In the genomic region with DNA sequence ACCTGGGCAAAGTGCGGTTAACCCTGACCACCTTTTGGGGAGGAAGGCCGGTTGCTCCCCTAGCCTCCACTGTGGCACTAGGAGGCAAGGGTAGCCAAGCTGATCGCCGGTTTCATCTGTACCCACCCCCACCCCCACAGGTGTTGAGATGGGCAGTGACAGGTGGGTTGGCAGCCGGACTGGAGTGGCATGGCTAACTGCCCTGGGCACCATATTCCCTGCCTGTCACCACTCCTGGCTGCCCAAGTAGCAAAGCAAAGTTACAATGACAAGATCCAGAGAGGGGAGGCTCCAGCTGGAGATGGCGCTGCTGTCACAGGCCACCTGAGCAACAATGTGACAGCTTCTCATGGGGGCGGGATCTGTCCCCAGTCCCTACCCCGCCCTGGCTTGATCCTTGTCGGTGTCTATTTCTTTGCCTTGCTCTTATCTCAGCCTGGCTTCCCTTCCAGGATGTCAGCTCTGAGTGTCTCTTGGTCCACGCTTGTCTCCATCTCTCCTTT, we compare ENCODE assay signal across 15 cellular contexts. TPM values are rescaled to one million over a fixed set of nuclear protein-coding genes. Genes with fewer than 3 reads are reported as not detected.
A peak's percentile ranks its signal among the peaks of the same experiment; 100 is the strongest.
DNase-seq lines count a peak whose midpoint lies in the region; ATAC-seq, FAIRE-seq and TF ChIP-seq lines count a peak whose summit lies in the region.
"Had no signal": no experiment of that assay in that cellular context is flagged by ENCODE, and none has a peak within 500 bp of the region (broad histone marks: within the 10 kb centered on the region; RNA-seq: fewer than 3 reads in every experiment).

No MANE protein-coding gene starts in this region.

- H3K4me3 Mint-ChIP-seq in GM23338, result peak overlapping the region; percentile 65
- peak overlapping the region; percentile 50 for H3K4me3 Mint-ChIP-seq in endodermal cell
- no peak overlapping the region for H3K4me3 Mint-ChIP-seq in activated CD4-positive, alpha-beta T cell treated with anti-CD3 and anti-CD28 coated beads for 36 hours
- H3K4me3 Mint-ChIP-seq: activated CD4-positive, alpha-beta memory T cell treated with anti-CD3 and anti-CD28 coated beads, Interleukin-2, amount 10 ng/mL, durations not matched to agents 7 days and 5 days had no signal

- WGBS in endodermal cell (ENCODE audit: insufficient coverage in 1 of 2, insufficient read length in 1 of 2), 2 experiments, result 67 to 73% methylated on average over 4 to 10 of the region's 10 CpGs
- WGBS in pancreas, 2 donors, result 51 to 62% methylated on average over 10 of the region's 10 CpGs
- WGBS in transverse colon (ENCODE audit: low coverage in 1 of 2), 2 donors, result 72 to 100% methylated on average over 1 to 10 of the region's 10 CpGs

- no peaks in the 10 kb centered on the region; the same call in 2 of the 3 replicates for H3K36me3 Mint-ChIP-seq in GM23338 (ENCODE audit: low read depth)
- H3K36me3 Mint-ChIP-seq in endodermal cell (ENCODE audit: low read depth), result no peaks in the 10 kb centered on the region
- H3K36me3 Mint-ChIP-seq in activated CD4-positive, alpha-beta T cell treated with anti-CD3 and anti-CD28 coated beads for 36 hours (ENCODE audit: low read depth), result no peaks in the 10 kb centered on the region

- FAIRE-seq in pancreas (lab: Jason Lieb, UNC), result no peak

- POLR2A ChIA-PET in activated CD4-positive, alpha-beta T cell treated with anti-CD3 and anti-CD28 coated beads for 36 hours (lab: Charles Lee), result interaction anchor here (0.6 kb wide), 1 partner anchor 34 kb away, joined by 4 read pairs; no protein-coding TSS in a partner anchor

- peak overlapping the region in 10 of 11 experiments; percentile 84 to 99 (median 96); a peak in 13 of 22 replicates for H3K4me2 ChIP-seq in BLaER1 treated with 17β-estradiol and CSF1 and Interleukin-3, amounts not matched to agents 10 nM and 100 nM
- H3K4me2 ChIP-seq in GM23338, result peak overlapping the region; percentile 92

- no peak for ATAC-seq in GM23338
- no peak for ATAC-seq in pancreas
- ATAC-seq in HG02970 (IDR thresholded peaks at IDR 0.05; ENCODE audit: low FRiP score, unreplicated experiment), result no peak
- ATAC-seq in activated CD4-positive, alpha-beta T cell treated with anti-CD3 and anti-CD28 coated beads for 36 hours, result no peak
- ATAC-seq: gastroesophageal sphincter had no signal

- H3F3A ChIP-seq in GM23338 (replicated peaks; ENCODE audit: low read depth), result no peaks in the 10 kb centered on the region

- peaks cover 4% of the 10 kb centered on the region; the same call in 2 of the 3 replicates for H3K9me3 Mint-ChIP-seq in GM23338
- no peaks in the 10 kb centered on the region for H3K9me3 Mint-ChIP-seq in endodermal cell
- H3K9me3 Mint-ChIP-seq in activated CD4-positive, alpha-beta T cell treated with anti-CD3 and anti-CD28 coated beads for 36 hours (ENCODE audit: low read depth), result no peaks in the 10 kb centered on the region
- H3K9me3 Mint-ChIP-seq: activated CD4-positive, alpha-beta memory T cell treated with anti-CD3 and anti-CD28 coated beads, Interleukin-2, amount 10 ng/mL, durations not matched to agents 7 days and 5 days had no signal

- H3K4me1 ChIP-seq in BLaER1 treated with 17β-estradiol and CSF1 and Interleukin-3, amounts not matched to agents 10 nM and 100 nM, result peaks cover 8 to 26% (median 18%) of the 10 kb centered on the region in 10 experiments; a peak in 16 of 20 replicates
- H3K4me1 ChIP-seq in GM23338 (ENCODE audit: insufficient read depth), result no peaks in the 10 kb centered on the region
- H3K4me1 ChIP-seq in endodermal cell (ENCODE audit: control insufficient read depth, insufficient read depth, low read length), result no peaks in the 10 kb centered on the region
- no peaks in the 10 kb centered on the region for H3K4me1 ChIP-seq in pancreas
- H3K4me1 ChIP-seq in transverse colon, result peaks cover 0 to 30% (median 25%) of the 10 kb centered on the region in 4 donors
- H3K4me1 ChIP-seq: BE2C had no signal

- TF ChIP-seq CTCF in GM23338 (conservative IDR thresholded peaks at IDR 0.05; ENCODE audit: low read depth in 2 of 2) (peak in 1 of 2 experiments; percentile 4; a peak in 2 of 4 replicates), endodermal cell (conservative IDR thresholded peaks at IDR 0.05) (no peak), pancreas (IDR thresholded peaks at IDR 0.05) (no peak), transverse colon (IDR thresholded peaks at IDR 0.05) (no peak)

- peaks cover 32 to 53% (median 42%) of the 10 kb centered on the region in 11 experiments for H3K27me3 ChIP-seq in BLaER1 treated with 17β-estradiol and CSF1 and Interleukin-3, amounts not matched to agents 10 nM and 100 nM
- H3K27me3 ChIP-seq in GM23338 (ENCODE audit: insufficient read depth), result peaks cover 69% of the 10 kb centered on the region
- peaks cover 98% of the 10 kb centered on the region for H3K27me3 ChIP-seq in endodermal cell (ENCODE audit: control insufficient read depth, insufficient read depth, low read length, poor library complexity, severe bottlenecking)
- no peaks in the 10 kb centered on the region for H3K27me3 ChIP-seq in pancreas
- H3K27me3 ChIP-seq in transverse colon, result peaks cover 48% of the 10 kb centered on the region

- no peak for TF ChIP-seq POLR2A in transverse colon (IDR thresholded peaks at IDR 0.05)

- no peak overlapping the region for H3K27ac ChIP-seq in BLaER1 treated with 17β-estradiol and CSF1 and Interleukin-3, amounts not matched to agents 10 nM and 100 nM
- H3K27ac ChIP-seq in GM23338 (ENCODE audit: low read depth) (no peak overlapping the region), endodermal cell (ENCODE audit: low read depth, low read length) (no peak overlapping the region), pancreas (no peak overlapping the region), transverse colon (no peak overlapping the region)
- H3K27ac ChIP-seq: dorsolateral prefrontal cortex had no signal

- H3K79me2 ChIP-seq in GM23338 (replicated peaks; ENCODE audit: insufficient read depth), result no peaks in the 10 kb centered on the region

- TF ChIP-seq EP300 in transverse colon (IDR thresholded peaks at IDR 0.05; ENCODE audit: low read depth), result no peak

- no peak overlapping the region for H3K9ac ChIP-seq in BLaER1 treated with 17β-estradiol and CSF1 and Interleukin-3, amounts not matched to agents 10 nM and 100 nM
- H3K9ac ChIP-seq in endodermal cell (ENCODE audit: extremely low read depth, low read length, poor library complexity, severe bottlenecking), result no peak overlapping the region

- H3K4me1 Mint-ChIP-seq in GM23338 (no peaks in the 10 kb centered on the region), endodermal cell (no peaks in the 10 kb centered on the region)
- H3K4me1 Mint-ChIP-seq in activated CD4-positive, alpha-beta T cell treated with anti-CD3 and anti-CD28 coated beads for 36 hours, result peaks cover 5% of the 10 kb centered on the region

- H3K9me2 ChIP-seq in GM23338 (ENCODE audit: insufficient read depth), result no peaks in the 10 kb centered on the region

- no peaks in the 10 kb centered on the region for H3K36me3 ChIP-seq in BLaER1 treated with 17β-estradiol and CSF1 and Interleukin-3, amounts not matched to agents 10 nM and 100 nM
- H3K36me3 ChIP-seq in GM23338 (ENCODE audit: insufficient read depth), result no peaks in the 10 kb centered on the region
- no peaks in the 10 kb centered on the region for H3K36me3 ChIP-seq in endodermal cell (ENCODE audit: control insufficient read depth, insufficient read depth, low read length)
- no peaks in the 10 kb centered on the region for H3K36me3 ChIP-seq in pancreas
- no peaks in the 10 kb centered on the region for H3K36me3 ChIP-seq in transverse colon
- H3K36me3 ChIP-seq: BE2C, gastroesophageal sphincter had no signal

- H3K4me3 ChIP-seq in BLaER1 treated with 17β-estradiol and CSF1 and Interleukin-3, amounts not matched to agents 10 nM and 100 nM, result no peak overlapping the region; a peak in 2 of 20 replicates
- peak overlapping the region; percentile 74 for H3K4me3 ChIP-seq in GM23338
- H3K4me3 ChIP-seq in endodermal cell (ENCODE audit: low read length), result no peak overlapping the region
- peak overlapping the region; percentile 45 to 74 (median 58) for H3K4me3 ChIP-seq in pancreas
- peak overlapping the region in 1 of 4 donors; percentile 66 for H3K4me3 ChIP-seq in transverse colon

- intact Hi-C loops in pancreas (cut with DNase I) (no loop called here), transverse colon (cut with DNase I; ENCODE audit: low total_unique reads) (no loop called here)
- intact Hi-C loops in activated CD4-positive, alpha-beta T cell treated with anti-CD3 and anti-CD28 coated beads for 36 hours (cut with DNase I, micrococcal nuclease), result loop anchor here in 1 of 2 experiments (10.0 kb wide), 1 partner anchor 179 kb away; no protein-coding TSS in a partner anchor

- in situ Hi-C loops in transverse colon (cut with MboI; ENCODE audit: low pct_ligation_motif_present in 1 of 4, low pct_unique_long_range_greater_than_20kb in 1 of 4, low sequenced_read_pairs in 3 of 4), result no loop called here

- peaks cover 0 to 10% (median 0%) of the 10 kb centered on the region in 11 experiments; a peak in 2 of 22 replicates for H4K20me1 ChIP-seq in BLaER1 treated with 17β-estradiol and CSF1 and Interleukin-3, amounts not matched to agents 10 nM and 100 nM
- H4K20me1 ChIP-seq in GM23338 (replicated peaks; ENCODE audit: insufficient read depth), result no peaks in the 10 kb centered on the region; the same call in 1 of the 2 replicates

- H2AFZ ChIP-seq in GM23338, result peak overlapping the region; percentile 99; the same call in 1 of the 2 replicates

- H3K9me3 ChIP-seq in BLaER1 treated with 17β-estradiol and CSF1 and Interleukin-3, amounts not matched to agents 10 nM and 100 nM (replicated peaks in 1 of 11), result peaks cover 0 to 18% (median 0%) of the 10 kb centered on the region in 11 experiments; a peak in 7 of 22 replicates
- H3K9me3 ChIP-seq in endodermal cell (ENCODE audit: control insufficient read depth, low read length) (no peaks in the 10 kb centered on the region), pancreas (no peaks in the 10 kb centered on the region), transverse colon (no peaks in the 10 kb centered on the region)
- H3K9me3 ChIP-seq: BE2C, gastroesophageal sphincter had no signal

- no peak overlapping the region for H3K27ac Mint-ChIP-seq in GM23338
- no peak overlapping the region for H3K27ac Mint-ChIP-seq in endodermal cell
- no peak overlapping the region for H3K27ac Mint-ChIP-seq in activated CD4-positive, alpha-beta T cell treated with anti-CD3 and anti-CD28 coated beads for 36 hours
- H3K27ac Mint-ChIP-seq: activated CD4-positive, alpha-beta memory T cell treated with anti-CD3 and anti-CD28 coated beads, Interleukin-2, amount 10 ng/mL, durations not matched to agents 7 days and 5 days had no signal

- CTCF ChIA-PET in activated CD4-positive, alpha-beta T cell treated with anti-CD3 and anti-CD28 coated beads for 36 hours (lab: Charles Lee), result interaction anchor here (0.6 kb wide), 1 partner anchor 24 kb away, joined by 3 read pairs; no protein-coding TSS in a partner anchor

- DNase-seq in GM23338 (ENCODE audit: low spot score) (no peak), endodermal cell (no peak), pancreas (peak in 1 of 6 donors; percentile 35), transverse colon (no peak), NCI-H510A (lab: John Stamatoyannopoulos, UW) (no peak)
- DNase-seq in activated CD4-positive, alpha-beta T cell treated with anti-CD3 and anti-CD28 coated beads for 36 hours, result no peak
- DNase-seq: activated CD4-positive, alpha-beta memory T cell treated with anti-CD3 and anti-CD28 coated beads, Interleukin-2, amount 10 ng/mL, durations not matched to agents 7 days and 5 days; BE2C; dorsolateral prefrontal cortex; Karpas-422; NCI-H2029; stimulated activated naive CD4-positive, alpha-beta T cell treated with Interleukin-2 at 50 U/mL for 16 hours had no signal

- H3K27me3 Mint-ChIP-seq in GM23338 (ENCODE audit: insufficient read depth, low read depth, poor library complexity), result peaks cover 65% of the 10 kb centered on the region
- H3K27me3 Mint-ChIP-seq in endodermal cell (ENCODE audit: insufficient read depth), result peaks cover 96% of the 10 kb centered on the region
- peaks cover 46% of the 10 kb centered on the region for H3K27me3 Mint-ChIP-seq in activated CD4-positive, alpha-beta T cell treated with anti-CD3 and anti-CD28 coated beads for 36 hours

RNA-seq across cellular contexts. Expression of gene BMS1, which starts 27.0 kb away (rescaled TPM):
- 37.1 and 37.7 TPM in 2 replicates for total RNA-seq in GM23338 (2014; rRNA removed; shearing (Covaris generic))
- polyA plus RNA-seq in GM23338 (2016; fragmentation: Nextera tagmentation; extraction: Ambion mirVana) (22.1 and 26.4 TPM in 2 replicates), pancreas (1 to 10 TPM; 5.1 to 9.3 TPM)
- total RNA-seq in endodermal cell (10 to 100 TPM; 19.8 to 24.2 TPM), pancreas (1 to 10 TPM; 4.1 to 7.7 (median 6.9) TPM), transverse colon (10 to 100 TPM in 2 of 4 donors, 1 to 10 TPM in 2; 6.8 to 12.2 (median 9.9) TPM)
- 18.5 TPM for polyA plus RNA-seq in endodermal cell (2013, experiment 1 of 2)
- 17.5 TPM for polyA plus RNA-seq in endodermal cell (2013, experiment 2 of 2)
- 10 to 100 TPM; 26.5 to 30.4 TPM for total RNA-seq in activated CD4-positive, alpha-beta T cell treated with anti-CD3 and anti-CD28 coated beads for 36 hours

Comparison
In these comparisons a context has a peak if more than half of its experiments do, and no peak if none do; other contexts are left out.
1. H3K4me3 ChIP-seq: peak in GM23338 (single experiment) and pancreas (4 of 4); none in BLaER1 treated with 17β-estradiol and CSF1 and Interleukin-3, amounts not matched to agents 10 nM and 100 nM (0 of 10) and endodermal cell (single experiment).